ENCODE assay signal across 10 cellular contexts in the genomic region with DNA sequence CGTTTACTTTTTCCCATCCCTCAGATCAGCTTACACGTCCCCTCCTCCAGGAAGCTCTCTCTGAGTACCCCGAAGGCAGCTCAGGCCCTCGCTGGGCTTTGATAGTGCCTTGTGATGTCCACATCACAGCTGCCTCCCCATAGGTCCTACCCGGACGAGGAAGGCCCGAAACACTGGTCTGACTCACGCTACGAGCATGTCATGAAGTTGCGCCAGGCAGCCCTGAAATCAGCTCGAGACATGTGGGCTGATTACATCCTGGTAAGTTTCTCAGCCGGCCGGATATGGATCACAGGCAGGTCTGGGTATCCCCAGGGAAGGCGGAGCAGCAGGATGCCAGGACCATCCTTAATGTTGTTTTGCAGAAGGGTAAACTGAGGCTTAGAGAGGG. TPM values are rescaled to one million over a fixed set of nuclear protein-coding genes. Genes with fewer than 3 reads are reported as not detected.
DNase-seq lines count a peak whose midpoint lies in the region; ATAC-seq and TF ChIP-seq lines count a peak whose summit lies in the region.
"Had no signal": no experiment of that assay in that cellular context is flagged by ENCODE, and none has a peak within 500 bp of the region (broad histone marks: within the 10 kb centered on the region; RNA-seq: fewer than 3 reads in every experiment).

No MANE protein-coding gene starts in this region.

- H3K9me3 ChIP-seq in adipocyte (ENCODE audit: control insufficient read depth, low read length) (no peaks in the 10 kb centered on the region), left ventricle myocardium inferior (replicated peaks) (no peaks in the 10 kb centered on the region)
- H3K9me3 ChIP-seq in CD8-positive, alpha-beta T cell (ENCODE audit: low read length) = no peaks in the 10 kb centered on the region

- H3K36me3 ChIP-seq in adipocyte (ENCODE audit: control insufficient read depth, insufficient read depth, low read length, severe bottlenecking) (peaks cover 48% of the 10 kb centered on the region), left ventricle myocardium inferior (peaks cover 53% of the 10 kb centered on the region)
- peaks cover 17% of the 10 kb centered on the region for H3K36me3 ChIP-seq in CD8-positive, alpha-beta T cell (ENCODE audit: insufficient read depth, low read length)

- H3K4me3 Mint-ChIP-seq in CD8-positive, alpha-beta T cell = no peak overlapping the region

- peaks cover 25% of the 10 kb centered on the region for H3K4me1 ChIP-seq in adipocyte (ENCODE audit: control insufficient read depth, insufficient read depth, low read length)
- H3K4me1 ChIP-seq in left ventricle myocardium inferior = peaks cover 72% of the 10 kb centered on the region
- H3K4me1 ChIP-seq in CD8-positive, alpha-beta T cell (ENCODE audit: insufficient read depth, low read length) = peaks cover 13% of the 10 kb centered on the region

- H3K27ac Mint-ChIP-seq in CD8-positive, alpha-beta T cell = no peak overlapping the region

- H3K27ac ChIP-seq in left ventricle myocardium inferior (replicated peaks) (peak overlapping the region; percentile 76), skin epidermis (peak overlapping the region in 12 of 21 experiments; percentile 8 to 80 (median 43))
- no peak overlapping the region for H3K27ac ChIP-seq in CD8-positive, alpha-beta T cell (ENCODE audit: low read depth, low read length)

- peaks cover 42% of the 10 kb centered on the region for H3K36me3 Mint-ChIP-seq in CD8-positive, alpha-beta T cell

- in situ Hi-C loops in GM13976 (cut with MboI; ENCODE audit: low sequenced_read_pairs, unreplicated experiment) = no loop called here

- POLR2A ChIA-PET in CD8-positive, alpha-beta T cell (lab: Charles Lee) = no interaction called here

- H3K9ac ChIP-seq in adipocyte (ENCODE audit: low read length) = peak overlapping the region; percentile 56

- no peaks in the 10 kb centered on the region for H3K27me3 ChIP-seq in adipocyte (replicated peaks; ENCODE audit: control insufficient read depth, insufficient read depth, low read length)
- H3K27me3 ChIP-seq in left ventricle myocardium inferior (ENCODE audit: low read depth) = no peaks in the 10 kb centered on the region
- H3K27me3 ChIP-seq in CD8-positive, alpha-beta T cell (ENCODE audit: insufficient read depth, low read length) = no peaks in the 10 kb centered on the region

- H3K27me3 Mint-ChIP-seq in CD8-positive, alpha-beta T cell (ENCODE audit: low read depth) = no peaks in the 10 kb centered on the region
- H3K27me3 Mint-ChIP-seq: naive B cell had no signal

- intact Hi-C loops in left ventricle myocardium inferior (cut with micrococcal nuclease) = no loop called here
- intact Hi-C loops in CD8-positive, alpha-beta T cell (cut with DNase I, micrococcal nuclease) = no loop called here

- DNase-seq in GM13976 (ENCODE audit: low spot score) (peak; percentile 4), adipocyte (ENCODE audit: low read depth) (no peak), left ventricle myocardium inferior (no peak), superior temporal gyrus (ENCODE audit: extremely low spot score) (no peak)
- DNase-seq in CD8-positive, alpha-beta T cell = no peak
- DNase-seq: activated naive CD4-positive, alpha-beta T cell treated with anti-CD3 and anti-CD28 coated beads, Interleukin-2, amount 50 U/mL, for 16 hours; naive B cell had no signal

- peaks cover 25% of the 10 kb centered on the region for H3K4me1 Mint-ChIP-seq in CD8-positive, alpha-beta T cell (ENCODE audit: low read depth)

- no peak for ATAC-seq in CD8-positive, alpha-beta T cell
- no peak for ATAC-seq in HG02759 (IDR thresholded peaks at IDR 0.05; ENCODE audit: unreplicated experiment)
- no peak for ATAC-seq in GM19467 (IDR thresholded peaks at IDR 0.05; ENCODE audit: unreplicated experiment)

- H3K4me3 ChIP-seq in adipocyte (ENCODE audit: low read length) = no peak overlapping the region
- no peak overlapping the region for H3K4me3 ChIP-seq in left ventricle myocardium inferior
- no peak overlapping the region for H3K4me3 ChIP-seq in skin epidermis
- H3K4me3 ChIP-seq in CD8-positive, alpha-beta T cell (ENCODE audit: low read depth, low read length) = no peak overlapping the region

- CTCF ChIA-PET in CD8-positive, alpha-beta T cell (lab: Charles Lee) = interaction anchor here (1.4 to 1.5 kb wide), 2 partner anchors 10 to 64 kb away, joined by 3 to 6 read pairs; no protein-coding TSS in a partner anchor

- TF ChIP-seq CTCF in GM13976 (IDR thresholded peaks at IDR 0.05; ENCODE audit: borderline replicate concordance, control extremely low read depth, extremely low read depth, insufficient read depth, missing control alignments) = no peak
- TF ChIP-seq CTCF in left ventricle myocardium inferior (IDR thresholded peaks at IDR 0.05; ENCODE audit: borderline replicate concordance) = no peak
- TF ChIP-seq CTCF in CD8-positive, alpha-beta T cell (IDR thresholded peaks at IDR 0.05) = no peak

- H3K9me3 Mint-ChIP-seq in CD8-positive, alpha-beta T cell = no peaks in the 10 kb centered on the region
- H3K9me3 Mint-ChIP-seq: naive B cell had no signal

RNA-seq across cellular contexts. Expression of a gene that starts 4.8 kb away (rescaled TPM):
- 31.2 TPM for total RNA-seq in left ventricle myocardium inferior
- total RNA-seq in CD8-positive, alpha-beta T cell = 10 to 100 TPM; 22.7 to 26.3 TPM

RNA-seq across cellular contexts. Expression of a gene that starts 48.8 kb away (rescaled TPM):
- total RNA-seq in left ventricle myocardium inferior = 19.9 TPM
- total RNA-seq in CD8-positive, alpha-beta T cell = 10 to 100 TPM; 34.7 TPM
